Comparison of ENCODE assay signal across 1 cellular context in genomic region chr6:170542031-170542719, GRCh38.
TF ChIP-seq lines count a peak whose summit lies in the region.

No MANE protein-coding gene starts in this region.

TF ChIP-seq in IMR-90, 13 proteins besides CTCF, POLR2A, EP300 and RAD21 (continued from another document):
- TF ChIP-seq RFX5 (IDR thresholded peaks at IDR 0.05; ENCODE audit: low read depth, low read length) (no peak), FOS (IDR thresholded peaks at IDR 0.05; ENCODE audit: low read depth, low read length) (no peak; the same call in 1 of the 2 replicates), RCOR1 (IDR thresholded peaks at IDR 0.05; ENCODE audit: insufficient replicate concordance, low read length) (no peak), ELK1 (IDR thresholded peaks at IDR 0.05; ENCODE audit: borderline replicate concordance, low read depth, low read length) (no peak)
